ENCODE assay signal across 11 cellular contexts in the genomic region with DNA sequence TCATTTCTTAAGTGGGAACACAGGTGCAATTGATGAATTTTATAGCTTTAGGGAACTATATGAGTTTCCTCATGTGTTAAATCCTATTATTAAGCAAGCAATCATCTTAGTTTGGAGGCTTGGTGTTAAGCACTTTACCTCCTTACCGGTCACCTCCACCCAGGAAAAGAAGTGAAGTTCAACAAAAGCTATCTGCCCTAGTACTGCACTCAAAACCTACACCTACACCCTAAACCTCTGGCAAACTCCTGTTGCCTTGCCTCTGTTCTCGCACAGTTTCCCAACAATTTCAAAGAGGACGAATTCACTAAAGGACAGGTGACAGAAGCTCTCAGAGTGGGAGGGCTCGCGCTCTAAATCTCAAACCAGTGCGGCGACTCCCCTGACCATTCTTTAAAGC.
DNase-seq lines count a peak whose midpoint lies in the region; TF ChIP-seq lines count a peak whose summit lies in the region.
"Had no signal": no experiment of that assay in that cellular context is flagged by ENCODE, and none has a peak within 500 bp of the region (broad histone marks: within the 10 kb centered on the region; RNA-seq: fewer than 3 reads in every experiment).

No MANE protein-coding gene starts in this region.

- H2AFZ ChIP-seq in neuron (ENCODE audit: low read depth, low read length) = peak overlapping the region; percentile 53

- no peak for TF ChIP-seq POLR2A in Peyer's patch (IDR thresholded peaks at IDR 0.05)

- no peaks in the 10 kb centered on the region for H3K27me3 ChIP-seq in Peyer's patch
- no peaks in the 10 kb centered on the region for H3K27me3 ChIP-seq in neuron (ENCODE audit: insufficient read depth, low read length)
- H3K27me3 ChIP-seq: vagina had no signal

- peak overlapping the region; percentile 51; the same call in 1 of the 2 replicates for H3K4me3 ChIP-seq in AG10803 (ENCODE audit: low read length)
- peak overlapping the region in 3 of 4 donors; percentile 29 to 50 (median 45) for H3K4me3 ChIP-seq in Peyer's patch
- H3K4me3 ChIP-seq in fibroblast of the aortic adventitia (ENCODE audit: low read depth, low read length) = peak overlapping the region; percentile 67
- no peak overlapping the region for H3K4me3 ChIP-seq in neuron (ENCODE audit: low read length)
- no peak overlapping the region for H3K4me3 ChIP-seq in foreskin fibroblast (ENCODE audit: low read depth in 1 of 2, low read length in 2 of 2)

- H3K36me3 ChIP-seq in Peyer's patch = no peaks in the 10 kb centered on the region
- H3K36me3 ChIP-seq in neuron (ENCODE audit: insufficient read depth, low read length) = no peaks in the 10 kb centered on the region
- H3K36me3 ChIP-seq: vagina had no signal

- H3K9me3 ChIP-seq in Peyer's patch (no peaks in the 10 kb centered on the region), neuron (ENCODE audit: low read length) (no peaks in the 10 kb centered on the region)
- H3K9me3 ChIP-seq: vagina had no signal

- no peak for DNase-seq in AG10803 (ENCODE audit: low read depth)
- DNase-seq in Peyer's patch = no peak
- no peak for DNase-seq in fibroblast of the aortic adventitia (ENCODE audit: low read depth)
- no peak for DNase-seq in NCI-H2171 treated with DMSO at 0.1 percent for 48 hours (lab: John Stamatoyannopoulos, UW)
- DNase-seq in foreskin fibroblast = no peak
- DNase-seq in NAMALWA (ENCODE audit: low spot score) = no peak
- DNase-seq in NCI-H510A treated with DMSO at 0.1 percent for 48 hours (lab: John Stamatoyannopoulos, UW) = no peak
- DNase-seq: activated naive CD8-positive, alpha-beta T cell treated with anti-CD3 and anti-CD28 coated beads, Interleukin-2, amount 10 ng/mL, durations not matched to agents 7 days and 5 days; T-helper 2 cell had no signal

- H3K27ac ChIP-seq in Peyer's patch = no peak overlapping the region
- H3K27ac ChIP-seq: vagina had no signal

- H3K4me1 ChIP-seq in Peyer's patch = no peaks in the 10 kb centered on the region
- no peaks in the 10 kb centered on the region for H3K4me1 ChIP-seq in neuron (ENCODE audit: insufficient read depth, low read length)
- H3K4me1 ChIP-seq: vagina had no signal

- TF ChIP-seq CTCF in AG10803 (conservative IDR thresholded peaks at IDR 0.05; ENCODE audit: low read length) = no peak
- TF ChIP-seq CTCF in Peyer's patch (IDR thresholded peaks at IDR 0.05) = no peak
- TF ChIP-seq CTCF in fibroblast of the aortic adventitia (IDR thresholded peaks at IDR 0.05; ENCODE audit: insufficient read depth, low read length) = no peak
- TF ChIP-seq CTCF in foreskin fibroblast (IDR thresholded peaks at IDR 0.05; ENCODE audit: low read depth, low read length) = no peak

Comparison
In these comparisons a context has a peak if more than half of its experiments do, and no peak if none do; other contexts are left out.
1. H3K4me3 ChIP-seq: peak in AG10803 (single experiment), Peyer's patch (3 of 4) and fibroblast of the aortic adventitia (single experiment); none in neuron (single experiment) and foreskin fibroblast (0 of 2).